Comparison of ENCODE assay signal across 8 cellular contexts in the genomic region with DNA sequence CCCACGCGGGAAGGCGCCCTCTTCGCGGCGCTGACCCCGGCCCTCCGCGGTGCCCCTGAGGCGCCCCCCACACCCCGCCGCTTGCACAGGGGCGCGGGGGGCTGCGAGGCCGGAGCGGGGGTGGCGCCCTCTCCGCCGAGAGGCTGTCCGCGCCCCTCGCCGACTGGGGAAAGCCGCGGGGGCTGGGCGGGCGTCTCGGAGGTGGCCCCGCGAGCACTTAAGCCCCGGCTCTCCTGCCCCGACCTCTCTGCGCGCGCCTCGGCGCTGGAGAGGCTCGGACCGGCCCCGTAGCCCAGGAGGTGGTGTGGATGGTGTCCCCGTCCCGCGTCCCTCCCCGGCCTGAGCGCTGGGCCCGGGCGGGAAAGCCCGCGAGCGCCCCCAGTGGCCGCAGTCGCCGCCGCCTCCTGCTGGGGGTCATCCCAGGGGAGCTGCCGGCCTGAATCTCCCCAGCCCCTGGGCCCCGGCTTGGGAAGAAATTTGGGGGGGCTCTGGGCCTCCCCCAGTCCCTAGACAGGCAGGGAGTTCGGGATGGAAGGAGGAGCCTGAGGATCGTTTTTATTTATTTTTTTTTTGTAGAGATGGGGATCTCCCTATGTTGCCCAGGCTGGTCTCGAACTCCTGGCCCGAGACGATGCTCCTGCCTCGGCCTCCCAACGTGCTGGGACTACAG. TPM values are rescaled to one million over a fixed set of nuclear protein-coding genes. Genes with fewer than 3 reads are reported as not detected.
DNase-seq lines count a peak whose midpoint lies in the region; ATAC-seq and TF ChIP-seq lines count a peak whose summit lies in the region.

No MANE protein-coding gene starts in this region.

- H3K27ac Mint-ChIP-seq in activated B cell treated with CpG ODN at 0.5 μM for 24 hours: no peak overlapping the region
- H3K27ac Mint-ChIP-seq in central memory CD8-positive, alpha-beta T cell (ENCODE audit: low read depth): no peak overlapping the region

- H3K36me3 Mint-ChIP-seq in activated B cell treated with CpG ODN at 0.5 μM for 24 hours (ENCODE audit: low read depth): no peaks in the 10 kb centered on the region
- peaks cover 4% of the 10 kb centered on the region for H3K36me3 Mint-ChIP-seq in central memory CD8-positive, alpha-beta T cell (ENCODE audit: insufficient read depth)

- intact Hi-C loops in activated B cell treated with CpG ODN at 0.5 μM for 24 hours (cut with micrococcal nuclease): loop anchor here (1.0 to 2.0 kb wide), 3 partner anchors 12 to 17 kb away; a partner anchor contains a TSS

- peak overlapping the region; percentile 62 for H3K4me3 Mint-ChIP-seq in activated B cell treated with CpG ODN at 0.5 μM for 24 hours
- H3K4me3 Mint-ChIP-seq in central memory CD8-positive, alpha-beta T cell: peak overlapping the region; percentile 47

- TF ChIP-seq CTCF in activated B cell treated with CpG ODN at 0.5 μM for 24 hours (IDR thresholded peaks at IDR 0.05): peak; percentile 41

- POLR2A ChIA-PET in activated B cell treated with CpG ODN at 0.5 μM for 24 hours (lab: Charles Lee): interaction anchor here (0.6 to 2.2 kb wide), 4 partner anchors 11 to 63 kb away, joined by 3 to 10 read pairs (median 4); a partner anchor contains a TSS

- H3K27me3 Mint-ChIP-seq in activated B cell treated with CpG ODN at 0.5 μM for 24 hours: peaks cover 32% of the 10 kb centered on the region
- H3K27me3 Mint-ChIP-seq in central memory CD8-positive, alpha-beta T cell: peaks cover 57% of the 10 kb centered on the region

- CTCF ChIA-PET in activated B cell treated with CpG ODN at 0.5 μM for 24 hours (lab: Charles Lee): interaction anchor here (0.7 to 2.2 kb wide), 7 partner anchors 9 to 568 kb away, joined by 3 to 14 read pairs (median 4); a partner anchor contains a TSS

- H3K9me3 Mint-ChIP-seq in activated B cell treated with CpG ODN at 0.5 μM for 24 hours: no peaks in the 10 kb centered on the region
- no peaks in the 10 kb centered on the region for H3K9me3 Mint-ChIP-seq in central memory CD8-positive, alpha-beta T cell

- DNase-seq in ELR (ENCODE audit: low read depth) (peak; percentile 80), activated B cell treated with CpG ODN at 0.5 μM for 24 hours (peak; percentile 78), kidney tubule cell (ENCODE audit: low spot score) (peak; percentile 82)
- no peak for DNase-seq in Jurkat, Clone E6-1 (ENCODE audit: low read depth, low spot score)
- no peak for DNase-seq in central memory CD8-positive, alpha-beta T cell (ENCODE audit: low spot score in 2 of 2)
- peak; percentile 78 to 81 for DNase-seq in stimulated activated CD4-positive, alpha-beta T cell treated with anti-CD3 and anti-CD28 coated beads, Interleukin-2, amount 100 ng/mL, for 24 hours

- ATAC-seq in activated B cell treated with CpG ODN at 0.5 μM for 24 hours (ENCODE audit: low read depth) (peak; percentile 60), GM21447 (IDR thresholded peaks at IDR 0.05; ENCODE audit: unreplicated experiment) (no peak), HG03175 (IDR thresholded peaks at IDR 0.05; ENCODE audit: unreplicated experiment) (no peak)
- ATAC-seq in central memory CD8-positive, alpha-beta T cell (replicated peaks; ENCODE audit: extremely low read depth, poor library complexity, severe bottlenecking): peak; percentile 23

- H3K4me1 Mint-ChIP-seq in activated B cell treated with CpG ODN at 0.5 μM for 24 hours: peaks cover 21% of the 10 kb centered on the region
- H3K4me1 Mint-ChIP-seq in central memory CD8-positive, alpha-beta T cell: peaks cover 15% of the 10 kb centered on the region

- peak overlapping the region; percentile 58 for H3K4me3 ChIP-seq in Jurkat, Clone E6-1 (ENCODE audit: low read length)

RNA-seq across cellular contexts. Expression of a gene that starts 1.9 kb away (rescaled TPM):
- polyA plus RNA-seq in Jurkat, Clone E6-1 (2012; ENCODE audit: insufficient read depth, insufficient read length): 141 TPM
- total RNA-seq in activated B cell treated with CpG ODN at 0.5 μM for 24 hours: 0.67 and 1.2 TPM in 2 replicates

RNA-seq across cellular contexts. Expression of a gene that starts 11.5 kb away (rescaled TPM):
- 112 TPM for polyA plus RNA-seq in Jurkat, Clone E6-1 (2012; ENCODE audit: insufficient read depth, insufficient read length)
- total RNA-seq in activated B cell treated with CpG ODN at 0.5 μM for 24 hours: 25.8 and 28.9 TPM in 2 replicates

RNA-seq across cellular contexts. Expression of a gene that starts 18.2 kb away (rescaled TPM):
- polyA plus RNA-seq in Jurkat, Clone E6-1 (2012; ENCODE audit: insufficient read depth, insufficient read length): 31.5 TPM
- 25.8 and 27.1 TPM in 2 replicates for total RNA-seq in activated B cell treated with CpG ODN at 0.5 μM for 24 hours

RNA-seq across cellular contexts. Expression of a gene that starts 19.9 kb away (rescaled TPM):
- polyA plus RNA-seq in Jurkat, Clone E6-1 (2012; ENCODE audit: insufficient read depth, insufficient read length): not detected
- not detected in 2 replicates for total RNA-seq in activated B cell treated with CpG ODN at 0.5 μM for 24 hours

RNA-seq across cellular contexts. Expression of a gene that starts 35.5 kb away (rescaled TPM):
- polyA plus RNA-seq in Jurkat, Clone E6-1 (2012; ENCODE audit: insufficient read depth, insufficient read length): not detected
- total RNA-seq in activated B cell treated with CpG ODN at 0.5 μM for 24 hours: 1.3 and 1.4 TPM in 2 replicates

Comparison
In these comparisons a context has a peak if more than half of its experiments do, and no peak if none do; other contexts are left out.
1. DNase-seq: peak in ELR (single experiment), activated B cell treated with CpG ODN at 0.5 μM for 24 hours (single experiment), kidney tubule cell (single experiment) and stimulated activated CD4-positive, alpha-beta T cell treated with anti-CD3 and anti-CD28 coated beads, Interleukin-2, amount 100 ng/mL, for 24 hours (2 of 2); none in Jurkat, Clone E6-1 (single experiment) and central memory CD8-positive, alpha-beta T cell (0 of 2).
2. ATAC-seq: peak in activated B cell treated with CpG ODN at 0.5 μM for 24 hours (single experiment) and central memory CD8-positive, alpha-beta T cell (single experiment); none in GM21447 (single experiment) and HG03175 (single experiment).